In the genomic region with DNA sequence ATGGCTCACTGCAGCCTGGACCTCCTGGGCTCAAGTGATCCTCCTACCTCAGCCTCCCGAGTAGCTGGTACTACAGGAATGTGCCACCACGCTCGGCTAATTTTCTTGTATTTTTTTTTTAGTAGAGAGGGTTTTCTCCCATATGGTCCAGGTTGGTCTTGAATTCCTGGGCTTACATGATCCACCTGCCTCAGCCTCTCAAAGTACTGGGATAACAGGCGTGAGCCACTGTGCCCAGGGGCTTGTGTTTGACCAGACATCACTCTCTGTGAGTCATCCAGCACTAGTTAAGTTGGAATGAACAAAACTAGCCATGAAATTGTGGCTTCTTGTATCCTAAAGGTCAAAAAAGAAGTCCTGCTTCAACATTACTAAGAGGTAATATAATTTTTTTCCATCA, we compare ENCODE assay signal across 1 cellular context. TPM values are rescaled to one million over a fixed set of nuclear protein-coding genes. Genes with fewer than 3 reads are reported as not detected.
"Had no signal": no experiment of that assay in that cellular context is flagged by ENCODE, and none has a peak within 500 bp of the region (broad histone marks: within the 10 kb centered on the region; RNA-seq: fewer than 3 reads in every experiment).

No MANE protein-coding gene starts in this region.

RNA-seq across cellular contexts. Expression of a gene that starts 59.8 kb away (rescaled TPM):
- total RNA-seq: ascending aorta had no signal
